ENCODE assay signal across 20 cellular contexts in the genomic region with DNA sequence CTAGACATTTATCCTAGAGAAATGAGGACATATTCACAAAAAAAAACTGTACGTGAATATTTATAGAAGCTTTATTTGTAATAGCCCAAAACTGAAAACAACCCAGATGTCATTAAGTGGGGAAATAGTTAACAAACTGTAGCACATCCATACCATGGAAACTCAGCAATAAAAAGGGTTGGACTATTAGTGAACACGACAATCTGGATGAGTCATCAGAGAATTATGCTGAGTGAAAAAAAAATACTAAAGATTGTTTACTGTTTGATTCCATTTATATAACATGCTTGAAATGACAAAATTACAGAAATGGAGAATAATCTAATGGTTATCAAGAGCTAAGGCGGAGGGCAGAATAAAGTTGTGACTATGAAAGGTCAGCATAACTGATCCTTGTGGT. TPM values are rescaled to one million over a fixed set of nuclear protein-coding genes. Genes with fewer than 3 reads are reported as not detected.
DNase-seq lines count a peak whose midpoint lies in the region; ATAC-seq, FAIRE-seq and TF ChIP-seq lines count a peak whose summit lies in the region.
"Had no signal": no experiment of that assay in that cellular context is flagged by ENCODE, and none has a peak within 500 bp of the region (broad histone marks: within the 10 kb centered on the region; RNA-seq: fewer than 3 reads in every experiment).

No MANE protein-coding gene starts in this region.

- no peak for FAIRE-seq in kidney (lab: Jason Lieb, UNC)
- FAIRE-seq: K562 had no signal

- TF ChIP-seq CTCF in cardiac fibroblast (IDR thresholded peaks at IDR 0.05; ENCODE audit: low read depth, low read length) (no peak), kidney (IDR thresholded peaks at IDR 0.05; ENCODE audit: borderline replicate concordance, extremely low read depth, insufficient read depth) (no peak)

- intact Hi-C loops in kidney (cut with DNase I), result no loop called here

- no peak for ATAC-seq in HG02970 (IDR thresholded peaks at IDR 0.05; ENCODE audit: low FRiP score, unreplicated experiment)
- ATAC-seq: activated CD4-positive, alpha-beta T cell treated with anti-CD3 and anti-CD28 coated beads for 36 hours; K562; sciatic nerve; stimulated activated memory B cell treated with anti-CD40 and anti-IgM and Interleukin-4, amounts not matched to agents 10 μg/mL and 1 μg/mL and 100 μg/mL, for 72 hours had no signal

- DNase-seq in EL (peak; percentile 80), LHCN-M2 (ENCODE audit: low read depth) (peak; percentile 45), cardiac fibroblast (ENCODE audit: low read depth in 2 of 2) (peak; percentile 14 to 55), glomerular endothelial cell (ENCODE audit: extremely low read depth, low read depth, low spot score) (peak; percentile 3), nucleus accumbens (lab: John Stamatoyannopoulos, UW) (no peak), epidermal melanocyte (ENCODE audit: insufficient read length, low spot score) (no peak), kidney (no peak)
- DNase-seq: activated CD4-positive, alpha-beta T cell treated with anti-CD3 and anti-CD28 coated beads for 36 hours; adrenal gland; H7; NCI-H187; RPMI8226; SW 1271; testis had no signal

- H3K9me3 ChIP-seq in kidney (ENCODE audit: control insufficient read depth in 1 of 2, low read length in 2 of 2), result no peaks in the 10 kb centered on the region
- H3K9me3 ChIP-seq: adrenal gland, testis had no signal

- no peaks in the 10 kb centered on the region for H3K4me1 ChIP-seq in kidney (ENCODE audit: control insufficient read depth in 1 of 2, insufficient read depth in 1 of 2, low read depth in 1 of 2, low read length in 2 of 2)
- H3K4me1 ChIP-seq: adrenal gland, testis had no signal

- H3K9ac ChIP-seq in kidney (ENCODE audit: low read length in 2 of 2), result no peak overlapping the region

- H3K4me3 ChIP-seq in cardiac fibroblast (replicated peaks in 1 of 2; ENCODE audit: low read depth in 2 of 2, low read length in 2 of 2) (no peak overlapping the region), kidney (ENCODE audit: low read length in 2 of 2) (no peak overlapping the region)
- H3K4me3 ChIP-seq: adrenal gland, K562, lung, testis had no signal

- no peaks in the 10 kb centered on the region for H3K36me3 ChIP-seq in kidney (ENCODE audit: control insufficient read depth in 1 of 2, insufficient read depth in 2 of 2, low read length in 2 of 2)
- H3K36me3 ChIP-seq: adrenal gland had no signal

- no peak overlapping the region for H3K27ac ChIP-seq in kidney (ENCODE audit: low read depth in 2 of 2, low read length in 2 of 2)
- H3K27ac ChIP-seq: adrenal gland, testis had no signal

RNA-seq across cellular contexts. Expression of a gene that starts 59.5 kb away (rescaled TPM):
- total RNA-seq in LHCN-M2 (2014; rRNA removed) (1.3 and 1.9 TPM in 2 replicates), glomerular endothelial cell (4.4 TPM in 1 of 2 replicates, not detected in the other), kidney (47.9 TPM)
- 2.2 TPM for polyA plus RNA-seq in LHCN-M2 (2012)
- polyA plus RNA-seq in kidney (ENCODE audit: insufficient read depth, low read depth, low replicate concordance), result not detected
- total RNA-seq: activated CD4-positive, alpha-beta T cell treated with anti-CD3 and anti-CD28 coated beads for 36 hours; activated T-helper 2 cell treated with anti-CD3 and anti-CD28 coated beads, Interferon-gamma antibody, Interleukin-2, Interleukin-4, amounts not matched to agents 10 μg/mL and 5 μg/mL and 100 μg/mL, durations not matched to agents 14 hours and 24 hours and 36 hours; H7; K562 had no signal
- polyA plus RNA-seq: K562 had no signal

Comparison
In these comparisons a context has a peak if more than half of its experiments do, and no peak if none do; other contexts are left out.
1. DNase-seq: peak in EL (single experiment), LHCN-M2 (single experiment), cardiac fibroblast (2 of 2) and glomerular endothelial cell (single experiment); none in nucleus accumbens (0 of 56), epidermal melanocyte (single experiment) and kidney (single experiment).